ENCODE assay signal across 9 cellular contexts in the genomic region with DNA sequence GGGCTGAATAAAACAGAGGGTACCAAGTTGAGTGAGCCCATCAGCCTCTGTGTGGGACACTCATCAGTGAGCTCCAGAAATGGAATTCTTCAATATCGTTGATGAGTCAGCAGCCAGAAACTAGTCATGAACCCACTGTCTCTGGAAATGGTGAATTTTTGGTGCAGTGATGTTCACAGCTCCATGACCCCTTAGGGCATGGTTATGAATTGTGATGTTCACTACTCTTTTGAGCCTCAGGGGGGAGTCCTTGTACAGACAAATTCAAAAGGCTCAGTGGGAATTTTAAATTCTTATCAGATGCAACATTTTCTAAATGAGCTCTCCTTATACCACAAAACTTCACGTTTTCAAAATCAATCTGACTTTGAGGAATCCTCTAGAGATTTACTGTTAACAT.
A peak's percentile ranks its signal among the peaks of the same experiment; 100 is the strongest.
DNase-seq lines count a peak whose midpoint lies in the region; ATAC-seq and TF ChIP-seq lines count a peak whose summit lies in the region.
"Had no signal": no experiment of that assay in that cellular context is flagged by ENCODE, and none has a peak within 500 bp of the region (broad histone marks: within the 10 kb centered on the region; RNA-seq: fewer than 3 reads in every experiment).

No MANE protein-coding gene starts in this region.

- peak; percentile 48 for TF ChIP-seq CTCF in MM.1S (IDR thresholded peaks at IDR 0.05; ENCODE audit: low read length)
- peak; percentile 28 to 51 for TF ChIP-seq CTCF in left lung (IDR thresholded peaks at IDR 0.05)

- H3K4me2 ChIP-seq in MM.1S (ENCODE audit: low read depth, low read length), result no peak overlapping the region

- no peak overlapping the region for H2AFZ ChIP-seq in MM.1S (ENCODE audit: low read length)

- H3K9ac ChIP-seq in MM.1S (ENCODE audit: low read length) (no peak overlapping the region), adipocyte (ENCODE audit: low read length) (no peak overlapping the region)

- H3F3A ChIP-seq in MM.1S (ENCODE audit: insufficient read depth, low read length), result no peaks in the 10 kb centered on the region; the same call in 1 of the 2 replicates

- H3K4me3 ChIP-seq in MM.1S (ENCODE audit: low read length) (no peak overlapping the region), adipocyte (ENCODE audit: low read length) (no peak overlapping the region), left lung (no peak overlapping the region)

- no peak overlapping the region for H3K27ac ChIP-seq in MM.1S (ENCODE audit: low read length)
- no peak overlapping the region for H3K27ac ChIP-seq in left lung

- intact Hi-C loops in left lung (cut with DNase I), result no loop called here

- no peaks in the 10 kb centered on the region for H3K9me2 ChIP-seq in MM.1S (replicated peaks; ENCODE audit: insufficient read depth, low read length)

- no peak overlapping the region for H3K4me3 Mint-ChIP-seq in stimulated activated effector memory CD8-positive, alpha-beta T cell treated with anti-CD3 and anti-CD28 coated beads, Interleukin-12 subunit alpha, Interleukin-12 subunit beta, amount 100 ng/mL, for 72 hours
- H3K4me3 Mint-ChIP-seq: activated naive CD4-positive, alpha-beta T cell treated with anti-CD3 and anti-CD28 coated beads, Interleukin-2, amount 50 U/mL, for 24 hours had no signal

- no peaks in the 10 kb centered on the region for H3K4me1 ChIP-seq in MM.1S (ENCODE audit: low read length)
- peaks cover 7% of the 10 kb centered on the region for H3K4me1 ChIP-seq in adipocyte (ENCODE audit: control insufficient read depth, insufficient read depth, low read length)
- no peaks in the 10 kb centered on the region for H3K4me1 ChIP-seq in left lung

- ATAC-seq in left lung (peak; percentile 65), HG02763 (IDR thresholded peaks at IDR 0.05; ENCODE audit: unreplicated experiment) (no peak)
- ATAC-seq in stimulated activated naive CD8-positive, alpha-beta T cell treated with anti-CD3 and anti-CD28 coated beads, Interleukin-15, Interleukin-2, amounts not matched to agents 100 U/mL and 50 U/mL, for 24 hours, result no peak
- ATAC-seq in stimulated activated effector memory CD8-positive, alpha-beta T cell treated with anti-CD3 and anti-CD28 coated beads, Interleukin-12 subunit alpha, Interleukin-12 subunit beta, amount 100 ng/mL, for 72 hours, result no peak

- H3K36me3 ChIP-seq in MM.1S (replicated peaks; ENCODE audit: insufficient read depth, low read length) (no peaks in the 10 kb centered on the region), adipocyte (ENCODE audit: control insufficient read depth, insufficient read depth, low read length, severe bottlenecking) (no peaks in the 10 kb centered on the region), left lung (no peaks in the 10 kb centered on the region)

- H4K20me1 ChIP-seq in MM.1S (ENCODE audit: insufficient read depth, low read length), result no peaks in the 10 kb centered on the region

- no peaks in the 10 kb centered on the region for H3K36me3 Mint-ChIP-seq in stimulated activated effector memory CD8-positive, alpha-beta T cell treated with anti-CD3 and anti-CD28 coated beads, Interleukin-12 subunit alpha, Interleukin-12 subunit beta, amount 100 ng/mL, for 72 hours
- H3K36me3 Mint-ChIP-seq: activated naive CD4-positive, alpha-beta T cell treated with anti-CD3 and anti-CD28 coated beads, Interleukin-2, amount 50 U/mL, for 24 hours had no signal

- no peaks in the 10 kb centered on the region for H3K79me2 ChIP-seq in MM.1S (ENCODE audit: low read length)

- H3K27me3 ChIP-seq in MM.1S (replicated peaks; ENCODE audit: insufficient read depth, low read length) (no peaks in the 10 kb centered on the region), adipocyte (replicated peaks; ENCODE audit: control insufficient read depth, insufficient read depth, low read length) (no peaks in the 10 kb centered on the region), left lung (no peaks in the 10 kb centered on the region)

- DNase-seq in SIG-M5 treated with dmso at 0.1 percent for 504 hours (lab: John Stamatoyannopoulos, UW; ENCODE audit: unreplicated experiment) (peak; percentile 8), SIG-M5 (lab: John Stamatoyannopoulos, UW) (no peak), MM.1S (peak; percentile 33), adipocyte (ENCODE audit: low read depth) (peak; percentile 83), left lung (no peak)
- DNase-seq in stimulated activated naive CD8-positive, alpha-beta T cell treated with anti-CD3 and anti-CD28 coated beads, Interleukin-15, Interleukin-2, amounts not matched to agents 100 U/mL and 50 U/mL, for 24 hours, result no peak
- no peak for DNase-seq in stimulated activated effector memory CD8-positive, alpha-beta T cell treated with anti-CD3 and anti-CD28 coated beads, Interleukin-12 subunit alpha, Interleukin-12 subunit beta, amount 100 ng/mL, for 72 hours (ENCODE audit: low spot score in 2 of 2)

- no peak overlapping the region for H3K27ac Mint-ChIP-seq in stimulated activated effector memory CD8-positive, alpha-beta T cell treated with anti-CD3 and anti-CD28 coated beads, Interleukin-12 subunit alpha, Interleukin-12 subunit beta, amount 100 ng/mL, for 72 hours
- H3K27ac Mint-ChIP-seq: activated naive CD4-positive, alpha-beta T cell treated with anti-CD3 and anti-CD28 coated beads, Interleukin-2, amount 50 U/mL, for 24 hours had no signal

- H3K9me3 ChIP-seq in MM.1S (replicated peaks; ENCODE audit: insufficient read depth, low read length) (no peaks in the 10 kb centered on the region), adipocyte (ENCODE audit: control insufficient read depth, low read length) (no peaks in the 10 kb centered on the region), left lung (no peaks in the 10 kb centered on the region)

- H3K9me3 Mint-ChIP-seq in stimulated activated effector memory CD8-positive, alpha-beta T cell treated with anti-CD3 and anti-CD28 coated beads, Interleukin-12 subunit alpha, Interleukin-12 subunit beta, amount 100 ng/mL, for 72 hours, result no peaks in the 10 kb centered on the region
- H3K9me3 Mint-ChIP-seq: activated naive CD4-positive, alpha-beta T cell treated with anti-CD3 and anti-CD28 coated beads, Interleukin-2, amount 50 U/mL, for 24 hours had no signal

- no peaks in the 10 kb centered on the region for H3K4me1 Mint-ChIP-seq in stimulated activated effector memory CD8-positive, alpha-beta T cell treated with anti-CD3 and anti-CD28 coated beads, Interleukin-12 subunit alpha, Interleukin-12 subunit beta, amount 100 ng/mL, for 72 hours
- H3K4me1 Mint-ChIP-seq: activated naive CD4-positive, alpha-beta T cell treated with anti-CD3 and anti-CD28 coated beads, Interleukin-2, amount 50 U/mL, for 24 hours had no signal

Comparison
In these comparisons a context has a peak if more than half of its experiments do, and no peak if none do; other contexts are left out.
1. DNase-seq: peak in SIG-M5 treated with dmso at 0.1 percent for 504 hours (single experiment), MM.1S (single experiment) and adipocyte (single experiment); none in SIG-M5 (single experiment), left lung (0 of 2), stimulated activated naive CD8-positive, alpha-beta T cell treated with anti-CD3 and anti-CD28 coated beads, Interleukin-15, Interleukin-2, amounts not matched to agents 100 U/mL and 50 U/mL, for 24 hours (single experiment) and stimulated activated effector memory CD8-positive, alpha-beta T cell treated with anti-CD3 and anti-CD28 coated beads, Interleukin-12 subunit alpha, Interleukin-12 subunit beta, amount 100 ng/mL, for 72 hours (0 of 2).